ENCODE assay signal across 15 cellular contexts in genomic region chr1:225378880-225379279, GRCh38. TPM values are rescaled to one million over a fixed set of nuclear protein-coding genes. Genes with fewer than 3 reads are reported as not detected.
DNase-seq lines count a peak whose midpoint lies in the region; ATAC-seq, FAIRE-seq and TF ChIP-seq lines count a peak whose summit lies in the region.
"Had no signal": no experiment of that assay in that cellular context is flagged by ENCODE, and none has a peak within 500 bp of the region (broad histone marks: within the 10 kb centered on the region; RNA-seq: fewer than 3 reads in every experiment).

No MANE protein-coding gene starts in this region.

- no peaks in the 10 kb centered on the region for H3K36me3 ChIP-seq in H1 (ENCODE audit: control insufficient read depth in 2 of 4, insufficient read depth in 4 of 4, low read length in 3 of 4)
- H3K36me3 ChIP-seq in kidney epithelial cell (ENCODE audit: control insufficient read depth, insufficient read depth, low read length): no peaks in the 10 kb centered on the region
- no peaks in the 10 kb centered on the region for H3K36me3 ChIP-seq in colonic mucosa
- H3K36me3 ChIP-seq: SJCRH30, upper lobe of left lung had no signal

- no peaks in the 10 kb centered on the region for H3K27me3 Mint-ChIP-seq in endothelial cell (ENCODE audit: unreplicated experiment)

- H3K9ac ChIP-seq in H1 (replicated peaks in 1 of 4; ENCODE audit: extremely low read depth in 1 of 4, low read depth in 3 of 4, low read length in 3 of 4) (no peak overlapping the region), colonic mucosa (ENCODE audit: low read depth in 2 of 2, low read length in 2 of 2) (no peak overlapping the region)
- H3K9ac ChIP-seq: parathyroid adenoma had no signal

- no peak overlapping the region for H3K14ac ChIP-seq in H1 (ENCODE audit: insufficient read length)

- H3K18ac ChIP-seq in H1 (ENCODE audit: extremely low read depth, low read length): no peak overlapping the region

- H2BK15ac ChIP-seq in H1 (ENCODE audit: low read length): no peak overlapping the region

- H3K9me3 ChIP-seq in H1 (ENCODE audit: insufficient read depth in 2 of 2, low read depth in 1 of 2, low read length in 1 of 2) (no peaks in the 10 kb centered on the region), colonic mucosa (no peaks in the 10 kb centered on the region)
- H3K9me3 ChIP-seq: SJCRH30, upper lobe of left lung had no signal

- no peaks in the 10 kb centered on the region for H3K9me3 Mint-ChIP-seq in endothelial cell (ENCODE audit: unreplicated experiment)

- H4K91ac ChIP-seq in H1 (replicated peaks; ENCODE audit: insufficient read length, low read length): no peak overlapping the region

- H2BK20ac ChIP-seq in H1 (ENCODE audit: low read length): no peak overlapping the region

- TF ChIP-seq CTCF in H1 (IDR thresholded peaks at IDR 0.05; ENCODE audit: control extremely low read depth in 1 of 3, insufficient read depth in 1 of 3, low read depth in 1 of 3, low read length in 3 of 3): no peak
- no peak for TF ChIP-seq CTCF in kidney epithelial cell (IDR thresholded peaks at IDR 0.05; ENCODE audit: insufficient read depth, low read length, poor library complexity, severe bottlenecking)
- no peak for TF ChIP-seq CTCF in endothelial cell (IDR thresholded peaks at IDR 0.05; ENCODE audit: unreplicated experiment)
- TF ChIP-seq CTCF in colonic mucosa (IDR thresholded peaks at IDR 0.05): no peak

- H2BK120ac ChIP-seq in H1 (replicated peaks; ENCODE audit: low read depth, low read length): no peak overlapping the region

- no peaks in the 10 kb centered on the region for H3K79me1 ChIP-seq in H1 (ENCODE audit: low read depth, low read length)

- intact Hi-C loops in colonic mucosa (cut with DNase I): no loop called here

- H3K27ac ChIP-seq in H1 (ENCODE audit: low read depth, low read length) (no peak overlapping the region), colonic mucosa (no peak overlapping the region)
- H3K27ac ChIP-seq: parathyroid adenoma, SJCRH30, upper lobe of left lung had no signal

- H2AK5ac ChIP-seq in H1 (ENCODE audit: low read depth, low read length): no peak overlapping the region

- H4K8ac ChIP-seq in H1 (ENCODE audit: extremely low read depth, insufficient read depth, low read length): no peak overlapping the region

- no peak for TF ChIP-seq EP300 in H1 (IDR thresholded peaks at IDR 0.05; ENCODE audit: borderline replicate concordance in 1 of 2, low read depth in 2 of 2, low read length in 2 of 2)

- H2AFZ ChIP-seq in H1 (ENCODE audit: low read length): no peak overlapping the region
- H2AFZ ChIP-seq: parathyroid adenoma had no signal

- no peak for TF ChIP-seq RAD21 in H1 (IDR thresholded peaks at IDR 0.05 in 1 of 2, conservative IDR thresholded peaks at IDR 0.05 in 1 of 2; ENCODE audit: low read depth in 2 of 2, low read length in 2 of 2)

- H3K27me3 ChIP-seq in H1 (replicated peaks in 1 of 4; ENCODE audit: control insufficient read depth in 3 of 4, extremely low read depth in 1 of 4, insufficient read depth in 3 of 4, low read length in 3 of 4) (no peaks in the 10 kb centered on the region), kidney epithelial cell (ENCODE audit: control insufficient read depth, insufficient read depth, low read length) (no peaks in the 10 kb centered on the region), colonic mucosa (no peaks in the 10 kb centered on the region)
- H3K27me3 ChIP-seq: SJCRH30, upper lobe of left lung had no signal

- no peak for ATAC-seq in HG03342 (IDR thresholded peaks at IDR 0.05; ENCODE audit: unreplicated experiment)
- ATAC-seq: HCT116, left lobe of liver had no signal

- no peaks in the 10 kb centered on the region for H4K20me1 ChIP-seq in H1 (replicated peaks in 1 of 2; ENCODE audit: control insufficient read depth in 1 of 2, insufficient read depth in 2 of 2, low read length in 2 of 2)

- H3K36me3 Mint-ChIP-seq in endothelial cell (ENCODE audit: low read depth, unreplicated experiment): peaks cover 4% of the 10 kb centered on the region

- CTCF ChIA-PET in H1 (lab: Charles Lee; ENCODE audit: partially characterized antibody): interaction anchor here (0.8 to 1.7 kb wide), 4 partner anchors 22 to 60 kb away, joined by 4 to 6 read pairs (median 4); no protein-coding TSS in a partner anchor

- peak; percentile 35 for DNase-seq in EH (ENCODE audit: low read depth)
- peak; percentile 74 for DNase-seq in HuH-7 (ENCODE audit: low spot score)
- DNase-seq in H1 (ENCODE audit: low read depth in 1 of 2, low spot score in 2 of 2): peak; percentile 61 to 78
- peak; percentile 58 for DNase-seq in kidney epithelial cell (ENCODE audit: low read depth)
- DNase-seq in endothelial cell (ENCODE audit: low spot score): no peak
- DNase-seq in colonic mucosa: no peak
- no peak for DNase-seq in T-helper 9 cell
- DNase-seq: activated gamma-delta T cell treated with Interleukin-2 at 50 U/mL for 16 hours, NCI-H1930, SJCRH30 had no signal

- no peak overlapping the region for H3K4me3 Mint-ChIP-seq in endothelial cell (ENCODE audit: unreplicated experiment)

- no peak overlapping the region for H3K23ac ChIP-seq in H1 (ENCODE audit: insufficient read length)

- H3K4me3 ChIP-seq in H1 (ENCODE audit: extremely low read depth in 1 of 4, insufficient read depth in 2 of 4, low read depth in 3 of 4, low read length in 4 of 4) (no peak overlapping the region), kidney epithelial cell (ENCODE audit: low read depth, low read length) (no peak overlapping the region), colonic mucosa (no peak overlapping the region)
- H3K4me3 ChIP-seq: SJCRH30, upper lobe of left lung had no signal

- no peak overlapping the region for H3K4ac ChIP-seq in H1 (replicated peaks; ENCODE audit: insufficient read length, low read depth, low read length)

- H3K27ac Mint-ChIP-seq in endothelial cell (ENCODE audit: unreplicated experiment): no peak overlapping the region

- H2BK5ac ChIP-seq in H1 (ENCODE audit: low read depth, low read length): no peak overlapping the region

- peak; percentile 94 for FAIRE-seq in H1 (lab: Jason Lieb, UNC)

- H4K5ac ChIP-seq in H1 (ENCODE audit: insufficient read length, low read depth, low read length): peak overlapping the region; percentile 9

- H3K4me1 ChIP-seq in H1 (replicated peaks in 1 of 4; ENCODE audit: control insufficient read depth in 3 of 4, insufficient read depth in 4 of 4, low read length in 3 of 4): peaks cover 0 to 5% (median under 1%) of the 10 kb centered on the region in 4 experiments; a peak in 2 of 7 replicates
- no peaks in the 10 kb centered on the region for H3K4me1 ChIP-seq in colonic mucosa
- H3K4me1 ChIP-seq: parathyroid adenoma, SJCRH30, upper lobe of left lung had no signal

- no peak overlapping the region for H2BK12ac ChIP-seq in H1 (ENCODE audit: low read depth, low read length)

- POLR2A ChIA-PET in H1 (lab: Charles Lee; ENCODE audit: partially characterized antibody): interaction anchor here (0.8 to 1.9 kb wide), 8 partner anchors 10 to 683 kb away, joined by 3 to 5 read pairs (median 3); partner anchors contain the start of genes H3-3A and LBR

- no peaks in the 10 kb centered on the region for H3K4me1 Mint-ChIP-seq in endothelial cell (ENCODE audit: unreplicated experiment)

- 25% methylated on average over 9 of the region's 10 CpGs; no CpG with 5 or more reads in 1 of the 2 experiments for WGBS in H1 (ENCODE audit: extremely low coverage in 1 of 2, insufficient coverage in 1 of 2, insufficient read length in 1 of 2, insufficient replicate concordance in 2 of 2, low coverage in 1 of 2, low lambda C conversion rate in 2 of 2, missing lambda C conversion rate in 1 of 2), 2 experiments

- H3K4me2 ChIP-seq in H1 (ENCODE audit: insufficient read depth in 1 of 2, low read depth in 2 of 2, low read length in 2 of 2): peak overlapping the region; percentile 1 to 35; a peak in 2 of 4 replicates

- H3K23me2 ChIP-seq in H1 (ENCODE audit: low read depth, low read length): no peaks in the 10 kb centered on the region

- H3K56ac ChIP-seq in H1 (replicated peaks; ENCODE audit: insufficient read length, low read depth, low read length): no peak overlapping the region

- H3K79me2 ChIP-seq in H1 (ENCODE audit: control insufficient read depth in 1 of 2, insufficient read depth in 2 of 2, low read length in 2 of 2): no peaks in the 10 kb centered on the region
- H3K79me2 ChIP-seq: parathyroid adenoma had no signal

- no peak for TF ChIP-seq POLR2A in H1 (IDR thresholded peaks at IDR 0.05; ENCODE audit: control extremely low read depth in 1 of 2, low read depth in 2 of 2, low read length in 2 of 2)

TF ChIP-seq in H1, 55 proteins besides CTCF, POLR2A, EP300 and RAD21 (continues in another document):
- TF ChIP-seq CREB1 (IDR thresholded peaks at IDR 0.05) (peak; percentile 32), KDM1A (IDR thresholded peaks at IDR 0.05; ENCODE audit: borderline replicate concordance, low read length) (no peak), ATF3 (IDR thresholded peaks at IDR 0.05; ENCODE audit: insufficient read depth, low read depth, low read length) (peak; percentile 39; the same call in 1 of the 2 replicates), BACH1 (IDR thresholded peaks at IDR 0.05; ENCODE audit: low read length) (no peak; the same call in 1 of the 2 replicates), PHF8 (conservative IDR thresholded peaks at IDR 0.05; ENCODE audit: low read depth, low read length) (no peak), SAP30 (IDR thresholded peaks at IDR 0.05; ENCODE audit: insufficient read depth, insufficient replicate concordance, low read length) (no peak), SP2 (IDR thresholded peaks at IDR 0.05; ENCODE audit: low read length) (no peak), EZH2 (IDR thresholded peaks at IDR 0.05; ENCODE audit: low read depth, low read length, severe bottlenecking) (no peak), RFX5 (IDR thresholded peaks at IDR 0.05; ENCODE audit: borderline replicate concordance, low read depth, low read length) (no peak), NRF1 (IDR thresholded peaks at IDR 0.05; ENCODE audit: low read depth, low read length) (no peak), TEAD4 (IDR thresholded peaks at IDR 0.05; ENCODE audit: low read depth, low read length) (peak; percentile 85)

RNA-seq across cellular contexts. Expression of gene LBR, which starts 49.0 kb away (rescaled TPM):
- 89.8 and 93.0 TPM in 2 replicates for total RNA-seq in H1 (2021; fragmentation: NEBNext Ultra II Directional; extraction: Animal tissue kit (Norgen Biotek cat#: 25700))
- 32.1 and 39.1 TPM in 2 replicates for polyA plus RNA-seq in H1 (2011; rRNA removed)
- 35.5 TPM for polyA plus RNA-seq in H1 (2011; cell fraction: cytosol; rRNA removed)
- polyA plus RNA-seq in H1 (2011; cell fraction: nucleus; rRNA removed): 41.7 TPM
- polyA plus RNA-seq in H1 (2012, experiment 1 of 2): 42.4 to 77.4 TPM (median 46.1 TPM) in 4 replicates
- polyA plus RNA-seq in H1 (2012, experiment 2 of 2): 7.1 TPM
- polyA plus RNA-seq in H1 (2013, experiment 1 of 2): 113 TPM
- polyA plus RNA-seq in H1 (2013, experiment 2 of 2): 124 TPM
- polyA minus RNA-seq in H1 (2011; rRNA and poly(A)+ RNA removed): 57.7 and 76.1 TPM in 2 replicates
- polyA minus RNA-seq in H1 (2011; cell fraction: cytosol; rRNA and poly(A)+ RNA removed): 27.3 TPM
- polyA minus RNA-seq in H1 (2011; cell fraction: nucleus; rRNA and poly(A)+ RNA removed): 50.5 TPM
- total RNA-seq in kidney epithelial cell (37.1 and 39.8 TPM in 2 replicates), endothelial cell (ENCODE audit: unreplicated experiment) (178 TPM), colonic mucosa (100 to 1,000 TPM; 111 to 147 TPM)

Comparison
In these comparisons a context has a peak if more than half of its experiments do, and no peak if none do; other contexts are left out.
1. DNase-seq: peak in EH (single experiment), HuH-7 (single experiment), H1 (2 of 2) and kidney epithelial cell (single experiment); none in endothelial cell (single experiment), colonic mucosa (single experiment) and T-helper 9 cell (single experiment).